ENCODE assay signal across 22 cellular contexts in the genomic region with DNA sequence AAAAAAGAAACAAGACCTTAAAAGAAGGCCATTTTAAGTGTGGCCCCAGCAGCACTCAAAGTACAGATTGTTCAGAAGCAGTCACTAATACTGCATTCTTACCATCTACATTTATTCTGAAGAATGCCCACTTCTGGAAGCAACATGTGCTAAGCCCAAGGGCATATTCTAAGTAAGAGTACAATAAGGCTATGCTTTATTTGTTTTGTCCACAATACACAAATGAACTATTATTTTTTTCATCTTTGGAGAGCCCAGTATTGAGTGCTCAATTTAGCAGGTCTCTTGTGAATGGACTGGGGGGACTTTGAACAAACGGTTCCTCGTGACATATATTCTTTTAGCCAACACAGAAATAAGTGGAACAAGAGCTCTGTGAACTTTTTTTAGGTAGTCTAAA.
"Had no signal": no experiment of that assay in that cellular context is flagged by ENCODE, and none has a peak within 500 bp of the region (broad histone marks: within the 10 kb centered on the region; RNA-seq: fewer than 3 reads in every experiment).

No MANE protein-coding gene starts in this region.

- H3K36me3 ChIP-seq: esophagus squamous epithelium, gastroesophageal sphincter, heart right ventricle, left lung, lower lobe of right lung had no signal

- H3K4me1 Mint-ChIP-seq: endodermal cell; naive B cell; naive thymus-derived CD8-positive, alpha-beta T cell had no signal

- DNase-seq: effector CD8-positive, alpha-beta T cell; effector memory CD8-positive, alpha-beta T cell; endodermal cell; erythroblast; esophagus squamous epithelium; foreskin fibroblast; glutamatergic neuron; head of caudate nucleus; heart right ventricle; left cardiac atrium; left lung; left ventricle myocardium superior; lower lobe of right lung; mesenchymal stem cell; mucosa of descending colon; naive B cell; naive thymus-derived CD8-positive, alpha-beta T cell had no signal

- H3K36me3 Mint-ChIP-seq: mesothelial cell of epicardium; naive B cell; naive thymus-derived CD8-positive, alpha-beta T cell had no signal

- H3K9me3 ChIP-seq: esophagus squamous epithelium, gastroesophageal sphincter, heart right ventricle, left lung, lower lobe of right lung, mucosa of descending colon had no signal

- H3K27ac Mint-ChIP-seq: dendritic cell treated with granulocyte-macrophage colony-stimulating factor and Interleukin-4, amounts not matched to agents 40 ng/mL and 50 ng/mL, for 4 days; effector memory CD8-positive, alpha-beta T cell; endodermal cell; mesothelial cell of epicardium; naive B cell; naive thymus-derived CD8-positive, alpha-beta T cell had no signal

- H3K4me3 Mint-ChIP-seq: dendritic cell treated with granulocyte-macrophage colony-stimulating factor and Interleukin-4, amounts not matched to agents 40 ng/mL and 50 ng/mL, for 4 days; effector memory CD8-positive, alpha-beta T cell; endodermal cell; mesothelial cell of epicardium; naive B cell; naive thymus-derived CD8-positive, alpha-beta T cell had no signal

- H3K27ac ChIP-seq: coronary artery, epithelial cell of prostate, esophagus squamous epithelium, gastroesophageal sphincter, heart right ventricle, left lung, lower lobe of right lung had no signal

- H3K4me1 ChIP-seq: esophagus squamous epithelium, gastroesophageal sphincter, heart right ventricle, left lung, lower lobe of right lung had no signal

- H3K27me3 Mint-ChIP-seq: dendritic cell treated with granulocyte-macrophage colony-stimulating factor and Interleukin-4, amounts not matched to agents 40 ng/mL and 50 ng/mL, for 4 days; effector memory CD8-positive, alpha-beta T cell; naive B cell; naive thymus-derived CD8-positive, alpha-beta T cell had no signal

- H3K9me3 Mint-ChIP-seq: dendritic cell treated with granulocyte-macrophage colony-stimulating factor and Interleukin-4, amounts not matched to agents 40 ng/mL and 50 ng/mL, for 4 days; effector memory CD8-positive, alpha-beta T cell; endodermal cell; mesothelial cell of epicardium; naive thymus-derived CD8-positive, alpha-beta T cell had no signal

- H3K27me3 ChIP-seq: esophagus squamous epithelium, gastroesophageal sphincter, heart right ventricle, left lung had no signal

- H3K4me3 ChIP-seq: coronary artery, esophagus squamous epithelium, gastroesophageal sphincter, heart right ventricle, left lung, lower lobe of right lung, mucosa of descending colon had no signal
